In genomic region chr10:11611248-11612003, GRCh38 we compare ENCODE assay signal across 1 cellular context.
TF ChIP-seq lines count a peak whose summit lies in the region.

Gene USP6NL, minus strand, starts transcription at chr10:11611650. Its CDS starts 14,016 bp downstream, at chr10:11597634.

TF ChIP-seq in HepG2, 621 proteins besides CTCF, POLR2A, EP300 and RAD21 (continued from another document and continues in another):
- TF ChIP-seq DMTF1 (CRISPR knock-in tag; IDR thresholded peaks at IDR 0.05) (no peak), ZBTB2 (CRISPR knock-in tag; IDR thresholded peaks at IDR 0.05; ENCODE audit: low read depth) (peak; percentile 98), TRAFD1 (CRISPR knock-in tag; IDR thresholded peaks at IDR 0.05; ENCODE audit: borderline replicate concordance) (no peak), ZNF589 (CRISPR knock-in tag; conservative IDR thresholded peaks at IDR 0.05) (no peak), ZNF33B (CRISPR knock-in tag; IDR thresholded peaks at IDR 0.05) (no peak), ZKSCAN8 (CRISPR knock-in tag; IDR thresholded peaks at IDR 0.05; ENCODE audit: borderline replicate concordance) (no peak), ZNF577 (CRISPR knock-in tag; IDR thresholded peaks at IDR 0.05; ENCODE audit: borderline replicate concordance, low read depth) (no peak), ATF7-NPFF (CRISPR knock-in tag; IDR thresholded peaks at IDR 0.05; ENCODE audit: low read depth) (peak; percentile 62; the same call in 1 of the 2 replicates), ZNF710 (CRISPR knock-in tag; IDR thresholded peaks at IDR 0.05; ENCODE audit: borderline replicate concordance) (no peak), CENPX (CRISPR knock-in tag; IDR thresholded peaks at IDR 0.05) (no peak), ZHX2 (IDR thresholded peaks at IDR 0.05; ENCODE audit: low read depth) (peak; percentile 84; the same call in 1 of the 2 replicates), ZHX2 (CRISPR knock-in tag; IDR thresholded peaks at IDR 0.05; ENCODE audit: borderline replicate concordance) (no peak), GTF3A (CRISPR knock-in tag; conservative IDR thresholded peaks at IDR 0.05) (no peak), ZGPAT (CRISPR knock-in tag; IDR thresholded peaks at IDR 0.05) (peak; percentile 57; the same call in 1 of the 2 replicates), DNMT3B (CRISPR knock-in tag; conservative IDR thresholded peaks at IDR 0.05) (no peak), FOXA1 (IDR thresholded peaks at IDR 0.05) (no peak), FOXA1 (CRISPR knock-in tag; IDR thresholded peaks at IDR 0.05) (no peak), ZNF121 (CRISPR knock-in tag; IDR thresholded peaks at IDR 0.05) (no peak), ZNF713 (CRISPR knock-in tag; IDR thresholded peaks at IDR 0.05) (no peak), ZNF614 (CRISPR knock-in tag; IDR thresholded peaks at IDR 0.05; ENCODE audit: borderline replicate concordance) (peak; percentile 34; the same call in 1 of the 2 replicates), WIZ (CRISPR knock-in tag; IDR thresholded peaks at IDR 0.05) (no peak), FLYWCH1 (CRISPR knock-in tag; IDR thresholded peaks at IDR 0.05) (no peak), FOXK1 (CRISPR knock-in tag; IDR thresholded peaks at IDR 0.05; ENCODE audit: borderline replicate concordance, low read depth) (0 out of 2 replicates have a peak, but pooled peaks have one; percentile 10), GZF1 (CRISPR knock-in tag; IDR thresholded peaks at IDR 0.05) (no peak), KDM5B (CRISPR knock-in tag; IDR thresholded peaks at IDR 0.05; ENCODE audit: borderline replicate concordance) (no peak), RXRB (CRISPR knock-in tag; IDR thresholded peaks at IDR 0.05; ENCODE audit: borderline replicate concordance) (no peak), ZNF530 (CRISPR knock-in tag; IDR thresholded peaks at IDR 0.05; ENCODE audit: low read depth) (no peak), ZFP62 (CRISPR knock-in tag; IDR thresholded peaks at IDR 0.05) (no peak), ZFP1 (CRISPR knock-in tag; IDR thresholded peaks at IDR 0.05) (no peak), MYC (CRISPR knock-in tag; IDR thresholded peaks at IDR 0.05; ENCODE audit: borderline replicate concordance) (peak; percentile 73), ZNF746 (CRISPR knock-in tag; IDR thresholded peaks at IDR 0.05) (no peak), ZNF7 (CRISPR knock-in tag; IDR thresholded peaks at IDR 0.05) (no peak), ZBTB8A (CRISPR knock-in tag; IDR thresholded peaks at IDR 0.05; ENCODE audit: borderline replicate concordance, low read depth) (no peak), BHLHE40 (IDR thresholded peaks at IDR 0.05; ENCODE audit: low read length) (peak; percentile 98), MLX (CRISPR knock-in tag; IDR thresholded peaks at IDR 0.05) (no peak), RARG (CRISPR knock-in tag; IDR thresholded peaks at IDR 0.05; ENCODE audit: low read depth) (no peak), NCOA2 (CRISPR knock-in tag; IDR thresholded peaks at IDR 0.05) (no peak), ZNF367 (CRISPR knock-in tag; IDR thresholded peaks at IDR 0.05; ENCODE audit: borderline replicate concordance) (no peak), ZBTB21 (CRISPR knock-in tag; IDR thresholded peaks at IDR 0.05) (no peak), ZFP36 (IDR thresholded peaks at IDR 0.05; ENCODE audit: borderline replicate concordance, low read depth, low read length, partially characterized antibody) (no peak), ZBTB39 (CRISPR knock-in tag; IDR thresholded peaks at IDR 0.05) (no peak), BORCS8-MEF2B (CRISPR knock-in tag; IDR thresholded peaks at IDR 0.05) (peak; percentile 59; the same call in 1 of the 2 replicates), DPF2 (CRISPR knock-in tag; IDR thresholded peaks at IDR 0.05; ENCODE audit: borderline replicate concordance, low read depth) (no peak)
